21 cellular contexts compared by ENCODE assay signal in genomic region chr22:44188986-44189630, GRCh38. TPM values are rescaled to one million over a fixed set of nuclear protein-coding genes. Genes with fewer than 3 reads are reported as not detected.
DNase-seq lines count a peak whose midpoint lies in the region; ATAC-seq, FAIRE-seq and TF ChIP-seq lines count a peak whose summit lies in the region.
"Had no signal": no experiment of that assay in that cellular context is flagged by ENCODE, and none has a peak within 500 bp of the region (broad histone marks: within the 10 kb centered on the region; RNA-seq: fewer than 3 reads in every experiment).

No MANE protein-coding gene starts in this region.

- WGBS in right lobe of liver (ENCODE audit: insufficient coverage, low coverage, low lambda C conversion rate, missing lambda C conversion rate) = no CpG with 5 or more reads among the region's 12 CpGs
- 87 to 91% (median 90%) methylated on average over 11 to 12 of the region's 12 CpGs for WGBS in heart left ventricle, 4 donors

- H3K4me1 Mint-ChIP-seq in activated naive CD4-positive, alpha-beta T cell treated with anti-CD3 and anti-CD28 coated beads, Interleukin-2, amount 10 ng/mL, durations not matched to agents 7 days and 5 days = peaks cover 39% of the 10 kb centered on the region
- H3K4me1 Mint-ChIP-seq in IgD-negative memory B cell = peaks cover 14 to 28% (median 18%) of the 10 kb centered on the region in 3 donors
- H3K4me1 Mint-ChIP-seq: GM23338 had no signal

- peaks cover 39% of the 10 kb centered on the region for H3K36me3 Mint-ChIP-seq in activated naive CD4-positive, alpha-beta T cell treated with anti-CD3 and anti-CD28 coated beads, Interleukin-2, amount 10 ng/mL, durations not matched to agents 7 days and 5 days
- peaks cover 4% of the 10 kb centered on the region for H3K36me3 Mint-ChIP-seq in IgD-negative memory B cell

- ATAC-seq in right lobe of liver = no peak
- ATAC-seq in upper lobe of right lung = no peak
- ATAC-seq in heart left ventricle = no peak
- ATAC-seq: GM23338 had no signal

- FAIRE-seq in D721Med (lab: Jason Lieb, UNC) = no peak
- FAIRE-seq: A204.1 had no signal

- no peak overlapping the region for H3K27ac ChIP-seq in right lobe of liver
- no peak overlapping the region for H3K27ac ChIP-seq in upper lobe of right lung
- no peak overlapping the region for H3K27ac ChIP-seq in heart left ventricle
- H3K27ac ChIP-seq: C4-2B had no signal

- H3K27me3 ChIP-seq in right lobe of liver = no peaks in the 10 kb centered on the region
- H3K27me3 ChIP-seq in upper lobe of right lung = no peaks in the 10 kb centered on the region
- H3K27me3 ChIP-seq in heart left ventricle = peaks cover 0 to 6% (median 0%) of the 10 kb centered on the region in 9 donors

- CTCF ChIA-PET in activated naive CD4-positive, alpha-beta T cell treated with anti-CD3 and anti-CD28 coated beads, Interleukin-2, amount 10 ng/mL, durations not matched to agents 7 days and 5 days (lab: Charles Lee) = no interaction called here

- no peaks in the 10 kb centered on the region for H3K9me3 ChIP-seq in right lobe of liver
- no peaks in the 10 kb centered on the region for H3K9me3 ChIP-seq in upper lobe of right lung
- no peaks in the 10 kb centered on the region for H3K9me3 ChIP-seq in heart left ventricle

- H3K4me3 ChIP-seq in right lobe of liver (no peak overlapping the region), upper lobe of right lung (no peak overlapping the region), heart left ventricle (no peak overlapping the region)
- H3K4me3 ChIP-seq: GM23338 had no signal

- H3K27me3 Mint-ChIP-seq in activated naive CD4-positive, alpha-beta T cell treated with anti-CD3 and anti-CD28 coated beads, Interleukin-2, amount 10 ng/mL, durations not matched to agents 7 days and 5 days = no peaks in the 10 kb centered on the region
- no peaks in the 10 kb centered on the region for H3K27me3 Mint-ChIP-seq in IgD-negative memory B cell

- no peaks in the 10 kb centered on the region for H3K9me3 Mint-ChIP-seq in activated naive CD4-positive, alpha-beta T cell treated with anti-CD3 and anti-CD28 coated beads, Interleukin-2, amount 10 ng/mL, durations not matched to agents 7 days and 5 days
- H3K9me3 Mint-ChIP-seq in IgD-negative memory B cell = no peaks in the 10 kb centered on the region

- H3K4me1 ChIP-seq in right lobe of liver (no peaks in the 10 kb centered on the region), upper lobe of right lung (no peaks in the 10 kb centered on the region), heart left ventricle (peaks cover 0 to 5% (median 0%) of the 10 kb centered on the region in 12 donors)

- intact Hi-C loops in right lobe of liver (cut with DNase I) = no loop called here
- intact Hi-C loops in upper lobe of right lung (cut with DNase I) = no loop called here
- intact Hi-C loops in heart left ventricle (cut with DNase I) = no loop called here

- peak overlapping the region; percentile 65 for H3K27ac Mint-ChIP-seq in activated naive CD4-positive, alpha-beta T cell treated with anti-CD3 and anti-CD28 coated beads, Interleukin-2, amount 10 ng/mL, durations not matched to agents 7 days and 5 days
- peak overlapping the region in 1 of 3 donors; percentile 21 for H3K27ac Mint-ChIP-seq in IgD-negative memory B cell
- H3K27ac Mint-ChIP-seq: GM23338 had no signal

- no peak for DNase-seq in activated naive CD4-positive, alpha-beta T cell treated with anti-CD3 and anti-CD28 coated beads, Interleukin-2, amount 10 ng/mL, durations not matched to agents 7 days and 5 days
- DNase-seq in activated naive CD4-positive, alpha-beta T cell treated with Interleukin-2 at 50 U/mL for 16 hours = no peak
- DNase-seq in right lobe of liver (peak in 2 of 3 donors; percentile 36 to 48), upper lobe of right lung (peak; percentile 56), D721Med (ENCODE audit: insufficient read length, low spot score) (no peak), ureter (ENCODE audit: low spot score) (no peak), heart left ventricle (no peak)
- DNase-seq: COR-L47, DMS153, KBM-7, MV-4-11, NCI-H1417, NCI-H187 treated with DMSO at 0.1 percent for 48 hours, NCI-H2171, NCI-H774, RPMI8226 had no signal

- no peak for TF ChIP-seq POLR2A in right lobe of liver (IDR thresholded peaks at IDR 0.05)
- no peak for TF ChIP-seq POLR2A in heart left ventricle (IDR thresholded peaks at IDR 0.05)

- H3K36me3 ChIP-seq in right lobe of liver (no peaks in the 10 kb centered on the region), upper lobe of right lung (no peaks in the 10 kb centered on the region), heart left ventricle (peaks cover 0 to 16% (median 0%) of the 10 kb centered on the region in 9 donors)

- no peak overlapping the region for H3K4me3 Mint-ChIP-seq in activated naive CD4-positive, alpha-beta T cell treated with anti-CD3 and anti-CD28 coated beads, Interleukin-2, amount 10 ng/mL, durations not matched to agents 7 days and 5 days
- peak overlapping the region in 3 of 4 donors; percentile 28 to 55 (median 32) for H3K4me3 Mint-ChIP-seq in IgD-negative memory B cell
- H3K4me3 Mint-ChIP-seq: GM23338 had no signal

- TF ChIP-seq CTCF in right lobe of liver (IDR thresholded peaks at IDR 0.05) (no peak), upper lobe of right lung (IDR thresholded peaks at IDR 0.05) (no peak), D721Med (IDR thresholded peaks at IDR 0.05; ENCODE audit: insufficient read depth, missing control alignments) (no peak), heart left ventricle (IDR thresholded peaks at IDR 0.05) (no peak)

RNA-seq across cellular contexts. Expression of gene PARVG, which starts 8.4 kb away (rescaled TPM):
- polyA plus RNA-seq in IgD-negative memory B cell = 120 TPM
- total RNA-seq in right lobe of liver = 10 to 100 TPM in 2 of 6 experiments, 1 to 10 TPM in 4; 3.7 to 10.8 (median 7.9) TPM
- total RNA-seq in upper lobe of right lung = 65.9 TPM
- 13.5 TPM for total RNA-seq in ureter
- total RNA-seq in heart left ventricle = 10 to 100 TPM in 1 of 9 donors, 1 to 10 TPM in 8; 1.1 to 34.8 (median 2.1) TPM
- polyA plus RNA-seq in heart left ventricle = 1 to 10 TPM; 2.6 to 3.0 TPM
- total RNA-seq: NCI-H460 had no signal

Comparison
In these comparisons a context has a peak if more than half of its experiments do, and no peak if none do; other contexts are left out.
1. DNase-seq: peak in right lobe of liver (2 of 3) and upper lobe of right lung (single experiment); none in activated naive CD4-positive, alpha-beta T cell treated with anti-CD3 and anti-CD28 coated beads, Interleukin-2, amount 10 ng/mL, durations not matched to agents 7 days and 5 days (single experiment), activated naive CD4-positive, alpha-beta T cell treated with Interleukin-2 at 50 U/mL for 16 hours (single experiment), D721Med (single experiment), ureter (single experiment) and heart left ventricle (0 of 5).